In the genomic region with DNA sequence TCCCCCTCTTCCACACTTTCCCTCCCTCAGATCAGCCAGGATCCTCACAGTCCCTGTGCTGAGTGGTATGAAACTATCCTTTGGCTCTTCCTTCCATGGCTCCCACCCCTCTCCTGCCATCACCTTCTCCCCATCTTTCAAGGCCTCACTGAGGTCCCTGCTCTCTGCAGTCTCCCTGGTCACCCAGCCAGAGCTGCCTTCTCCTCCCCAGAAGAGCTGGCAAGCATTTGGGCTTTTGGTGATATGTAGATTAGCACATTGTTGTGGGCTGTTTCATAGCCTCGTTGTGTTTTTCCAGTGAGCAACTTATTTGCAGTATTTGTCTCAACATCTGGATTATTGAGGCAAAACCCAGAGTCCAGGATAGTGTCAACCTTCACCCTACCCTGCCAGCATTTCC, we compare ENCODE assay signal across 8 cellular contexts. TPM values are rescaled to one million over a fixed set of nuclear protein-coding genes. Genes with fewer than 3 reads are reported as not detected.
DNase-seq lines count a peak whose midpoint lies in the region; ATAC-seq and TF ChIP-seq lines count a peak whose summit lies in the region.

No MANE protein-coding gene starts in this region.

- H3K4me1 Mint-ChIP-seq in immature natural killer cell = peaks cover 10 to 17% of the 10 kb centered on the region in 2 donors
- peaks cover 83% of the 10 kb centered on the region for H3K4me1 Mint-ChIP-seq in stimulated activated effector memory CD8-positive, alpha-beta T cell treated with anti-CD3 and anti-CD28 coated beads, Interleukin-12 subunit alpha, Interleukin-12 subunit beta, amount 100 ng/mL, for 72 hours

- DNase-seq in HFF-Myc (ENCODE audit: extremely low read depth, low read depth) = no peak
- DNase-seq in immature natural killer cell = no peak
- DNase-seq in stimulated activated effector memory CD8-positive, alpha-beta T cell treated with anti-CD3 and anti-CD28 coated beads, Interleukin-12 subunit alpha, Interleukin-12 subunit beta, amount 100 ng/mL, for 72 hours (ENCODE audit: low spot score in 2 of 2) = no peak
- no peak for DNase-seq in NCI-H128 (lab: John Stamatoyannopoulos, UW; ENCODE audit: unreplicated experiment)

- H3K27ac Mint-ChIP-seq in immature natural killer cell = no peak overlapping the region
- peak overlapping the region; percentile 91 for H3K27ac Mint-ChIP-seq in stimulated activated effector memory CD8-positive, alpha-beta T cell treated with anti-CD3 and anti-CD28 coated beads, Interleukin-12 subunit alpha, Interleukin-12 subunit beta, amount 100 ng/mL, for 72 hours

- peak overlapping the region in 4 of 5 donors; percentile 36 to 68 (median 54) for H3K4me3 Mint-ChIP-seq in immature natural killer cell
- H3K4me3 Mint-ChIP-seq in stimulated activated effector memory CD8-positive, alpha-beta T cell treated with anti-CD3 and anti-CD28 coated beads, Interleukin-12 subunit alpha, Interleukin-12 subunit beta, amount 100 ng/mL, for 72 hours = peak overlapping the region; percentile 92

- no peak for TF ChIP-seq CTCF in HFF-Myc (IDR thresholded peaks at IDR 0.05; ENCODE audit: low read depth, low read length, missing control alignments)

- peaks cover 0 to 3% (median 2%) of the 10 kb centered on the region in 3 donors for H3K36me3 Mint-ChIP-seq in immature natural killer cell
- H3K36me3 Mint-ChIP-seq in stimulated activated effector memory CD8-positive, alpha-beta T cell treated with anti-CD3 and anti-CD28 coated beads, Interleukin-12 subunit alpha, Interleukin-12 subunit beta, amount 100 ng/mL, for 72 hours = peaks cover 79% of the 10 kb centered on the region

- H3K27me3 Mint-ChIP-seq in immature natural killer cell (ENCODE audit: low read depth in 3 of 3) = peaks cover 6 to 25% (median 13%) of the 10 kb centered on the region in 3 donors

- H3K27ac ChIP-seq in angular gyrus (ENCODE audit: low read depth, low read length) = peak overlapping the region; percentile 76

- ATAC-seq in stimulated activated effector memory CD8-positive, alpha-beta T cell treated with anti-CD3 and anti-CD28 coated beads, Interleukin-12 subunit alpha, Interleukin-12 subunit beta, amount 100 ng/mL, for 72 hours = no peak
- ATAC-seq in GM19455 (IDR thresholded peaks at IDR 0.05; ENCODE audit: unreplicated experiment) = no peak
- ATAC-seq in GM18511 (IDR thresholded peaks at IDR 0.05; ENCODE audit: unreplicated experiment) = no peak
- no peak for ATAC-seq in GM18858 (IDR thresholded peaks at IDR 0.05; ENCODE audit: unreplicated experiment)

- H3K9me3 Mint-ChIP-seq in immature natural killer cell = no peaks in the 10 kb centered on the region
- H3K9me3 Mint-ChIP-seq in stimulated activated effector memory CD8-positive, alpha-beta T cell treated with anti-CD3 and anti-CD28 coated beads, Interleukin-12 subunit alpha, Interleukin-12 subunit beta, amount 100 ng/mL, for 72 hours = no peaks in the 10 kb centered on the region

- peak overlapping the region; percentile 84 for H3K4me3 ChIP-seq in HFF-Myc (replicated peaks; ENCODE audit: low read depth, low read length)

RNA-seq across cellular contexts. Expression of gene CSF1, which starts 2.2 kb away (rescaled TPM):
- under 1 TPM; 0.55 to 0.97 (median 0.65) TPM for polyA plus RNA-seq in immature natural killer cell
